ENCODE assay signal across 13 cellular contexts in genomic region chr14:75715926-75716780, GRCh38. TPM values are rescaled to one million over a fixed set of nuclear protein-coding genes. Genes with fewer than 3 reads are reported as not detected.
DNase-seq lines count a peak whose midpoint lies in the region; ATAC-seq and TF ChIP-seq lines count a peak whose summit lies in the region.
"Had no signal": no experiment of that assay in that cellular context is flagged by ENCODE, and none has a peak within 500 bp of the region (broad histone marks: within the 10 kb centered on the region; RNA-seq: fewer than 3 reads in every experiment).

No MANE protein-coding gene starts in this region.

- no peak overlapping the region for H3K27ac ChIP-seq in mammary epithelial cell (ENCODE audit: insufficient read depth, low read depth, low read length)
- H3K27ac ChIP-seq in urinary bladder (ENCODE audit: low read depth) = peak overlapping the region; percentile 67
- no peak overlapping the region for H3K27ac ChIP-seq in gastrocnemius medialis
- H3K27ac ChIP-seq in CD8-positive, alpha-beta memory T cell (ENCODE audit: low read depth, low read length) = no peak overlapping the region
- H3K27ac ChIP-seq: tibial artery had no signal

- H3K27me3 ChIP-seq in mammary epithelial cell (ENCODE audit: insufficient read depth, low read length) (no peaks in the 10 kb centered on the region), gastrocnemius medialis (no peaks in the 10 kb centered on the region)
- H3K27me3 ChIP-seq in CD8-positive, alpha-beta memory T cell (ENCODE audit: insufficient read depth, low read length, poor library complexity, severe bottlenecking) = no peaks in the 10 kb centered on the region
- H3K27me3 ChIP-seq: tibial artery had no signal

- no peaks in the 10 kb centered on the region for H3K9me3 Mint-ChIP-seq in MCF 10A (ENCODE audit: unreplicated experiment)
- no peaks in the 10 kb centered on the region for H3K9me3 Mint-ChIP-seq in CD8-positive, alpha-beta memory T cell

- H3K4me2 ChIP-seq in mammary epithelial cell (ENCODE audit: insufficient read depth, low read depth, low read length) = no peak overlapping the region

- POLR2A ChIA-PET in MCF 10A (lab: Yijun Ruan, JAX) = no interaction called here
- POLR2A ChIA-PET in CD8-positive, alpha-beta memory T cell (lab: Charles Lee) = no interaction called here

- BruUV-seq in MCF 10A (replicated peaks; lab: Mats Ljungman, UMichigan) = no TSS peak
- no TSS peak for BruUV-seq in mammary epithelial cell (replicated peaks; lab: Mats Ljungman, UMichigan)

- peaks cover 2% of the 10 kb centered on the region for H3K36me3 ChIP-seq in mammary epithelial cell (ENCODE audit: insufficient read depth, low read length)
- no peaks in the 10 kb centered on the region for H3K36me3 ChIP-seq in urinary bladder (ENCODE audit: insufficient read depth)
- no peaks in the 10 kb centered on the region for H3K36me3 ChIP-seq in gastrocnemius medialis
- H3K36me3 ChIP-seq in CD8-positive, alpha-beta memory T cell (ENCODE audit: insufficient read depth, low read length) = peaks cover 4% of the 10 kb centered on the region

- H3K4me1 ChIP-seq in mammary epithelial cell (ENCODE audit: insufficient read depth, low read length) (peaks cover 16% of the 10 kb centered on the region), urinary bladder (ENCODE audit: insufficient read depth) (no peaks in the 10 kb centered on the region), gastrocnemius medialis (peaks cover 42 to 63% of the 10 kb centered on the region in 2 donors)
- H3K4me1 ChIP-seq in CD8-positive, alpha-beta memory T cell (ENCODE audit: insufficient read depth, low read length) = no peaks in the 10 kb centered on the region

- intact Hi-C loops in MCF 10A (cut with micrococcal nuclease) (no loop called here), mammary epithelial cell (cut with micrococcal nuclease) (no loop called here), gastrocnemius medialis (cut with DNase I; ENCODE audit: low total_unique reads) (no loop called here)

- H2AFZ ChIP-seq in mammary epithelial cell (ENCODE audit: low read depth, low read length) = no peak overlapping the region

- no peak for TF ChIP-seq CTCF in MCF 10A (IDR thresholded peaks at IDR 0.05; ENCODE audit: unreplicated experiment)
- no peak for TF ChIP-seq CTCF in mammary epithelial cell (conservative IDR thresholded peaks at IDR 0.05 in 1 of 2, IDR thresholded peaks at IDR 0.05 in 1 of 2; ENCODE audit: extremely low read depth in 1 of 2, insufficient read depth in 1 of 2, low read depth in 1 of 2, low read length in 2 of 2)
- no peak for TF ChIP-seq CTCF in gastrocnemius medialis (IDR thresholded peaks at IDR 0.05 in 4 of 5, conservative IDR thresholded peaks at IDR 0.05 in 1 of 5)

- H3K4me1 Mint-ChIP-seq in MCF 10A (ENCODE audit: insufficient read depth, unreplicated experiment) = peaks cover 23% of the 10 kb centered on the region
- H3K4me1 Mint-ChIP-seq in CD8-positive, alpha-beta memory T cell = no peaks in the 10 kb centered on the region

- CTCF ChIA-PET in MCF 10A (lab: Yijun Ruan, JAX) = no interaction called here
- CTCF ChIA-PET in mammary epithelial cell (lab: Charles Lee; ENCODE audit: low non-redundant PET) = no interaction called here
- CTCF ChIA-PET in CD8-positive, alpha-beta memory T cell (lab: Charles Lee) = no interaction called here

- WGBS in mammary epithelial cell (ENCODE audit: low coverage, missing lambda C conversion rate) = 14% methylated on average over 2 of the region's 2 CpGs
- WGBS in urinary bladder = 24% methylated on average over 2 of the region's 2 CpGs

- DNase-seq in MCF 10A (ENCODE audit: unreplicated experiment) (peak; percentile 18), mammary epithelial cell (no peak), amniotic stem cell (lab: John Stamatoyannopoulos, UW) (peak; percentile 22), iPS-NIHi7 (ENCODE audit: extremely low spot score) (peak; percentile 14), gastrocnemius medialis (no peak)
- no peak for DNase-seq in CD8-positive, alpha-beta memory T cell
- DNase-seq: activated CD8-positive, alpha-beta memory T cell treated with anti-CD3 and anti-CD28 coated beads, Interleukin-2, amount 10 ng/mL, durations not matched to agents 7 days and 5 days; activated naive CD4-positive, alpha-beta T cell treated with anti-CD3 and anti-CD28 coated beads, Interleukin-2, amount 50 U/mL, for 16 hours; NCI-H345; retina; tibial artery had no signal

- no peak overlapping the region for H3K9ac ChIP-seq in mammary epithelial cell (ENCODE audit: insufficient read depth, low read length)

- dilution Hi-C loops in mammary epithelial cell (cut with HindIII; ENCODE audit: low sequenced_read_pairs) = loop anchor here (5.0 kb wide), 1 partner anchor 256 kb away; no protein-coding TSS in a partner anchor

- H3K27me3 Mint-ChIP-seq in MCF 10A (ENCODE audit: insufficient read depth, unreplicated experiment) = no peaks in the 10 kb centered on the region
- no peaks in the 10 kb centered on the region for H3K27me3 Mint-ChIP-seq in CD8-positive, alpha-beta memory T cell
- H3K27me3 Mint-ChIP-seq: activated CD8-positive, alpha-beta memory T cell treated with anti-CD3 and anti-CD28 coated beads, Interleukin-2, amount 10 ng/mL, durations not matched to agents 7 days and 5 days had no signal

- H4K20me1 ChIP-seq in mammary epithelial cell (ENCODE audit: insufficient read depth, low read length) = no peaks in the 10 kb centered on the region

- H3K4me3 ChIP-seq in mammary epithelial cell (replicated peaks in 1 of 3; ENCODE audit: insufficient read depth in 1 of 3, low read depth in 2 of 3, low read length in 3 of 3) (no peak overlapping the region), urinary bladder (ENCODE audit: low read depth, low read length) (no peak overlapping the region), gastrocnemius medialis (no peak overlapping the region)
- H3K4me3 ChIP-seq in CD8-positive, alpha-beta memory T cell (ENCODE audit: low read length) = no peak overlapping the region
- H3K4me3 ChIP-seq: tibial artery had no signal

- H3K4me3 Mint-ChIP-seq in MCF 10A (ENCODE audit: unreplicated experiment) = no peak overlapping the region
- H3K4me3 Mint-ChIP-seq in CD8-positive, alpha-beta memory T cell = no peak overlapping the region
- H3K4me3 Mint-ChIP-seq: activated CD8-positive, alpha-beta memory T cell treated with anti-CD3 and anti-CD28 coated beads, Interleukin-2, amount 10 ng/mL, durations not matched to agents 7 days and 5 days had no signal

- ATAC-seq in gastrocnemius medialis = no peak
- no peak for ATAC-seq in GM21360 (IDR thresholded peaks at IDR 0.05; ENCODE audit: unreplicated experiment)
- ATAC-seq: activated CD8-positive, alpha-beta memory T cell treated with anti-CD3 and anti-CD28 coated beads, Interleukin-2, amount 10 ng/mL, durations not matched to agents 7 days and 5 days had no signal

- H3K36me3 Mint-ChIP-seq in MCF 10A (ENCODE audit: insufficient read depth, unreplicated experiment) = peaks cover 18% of the 10 kb centered on the region
- peaks cover 2 to 48% (median 19%) of the 10 kb centered on the region in 3 donors for H3K36me3 Mint-ChIP-seq in CD8-positive, alpha-beta memory T cell

- H3K27ac Mint-ChIP-seq in MCF 10A (ENCODE audit: low read depth, unreplicated experiment) = no peak overlapping the region
- peak overlapping the region in 1 of 8 donors; percentile 6 for H3K27ac Mint-ChIP-seq in CD8-positive, alpha-beta memory T cell
- H3K27ac Mint-ChIP-seq: activated CD8-positive, alpha-beta memory T cell treated with anti-CD3 and anti-CD28 coated beads, Interleukin-2, amount 10 ng/mL, durations not matched to agents 7 days and 5 days had no signal

- no peaks in the 10 kb centered on the region for H3K79me2 ChIP-seq in mammary epithelial cell (ENCODE audit: insufficient read depth, low read length)

- no peaks in the 10 kb centered on the region for H3K9me3 ChIP-seq in mammary epithelial cell (replicated peaks; ENCODE audit: insufficient read depth, low read length)
- H3K9me3 ChIP-seq in gastrocnemius medialis = no peaks in the 10 kb centered on the region
- no peaks in the 10 kb centered on the region for H3K9me3 ChIP-seq in CD8-positive, alpha-beta memory T cell (ENCODE audit: low read length)
- H3K9me3 ChIP-seq: tibial artery had no signal

- TF ChIP-seq POLR2A in gastrocnemius medialis (IDR thresholded peaks at IDR 0.05) = no peak

- in situ Hi-C loops in mammary epithelial cell (cut with MboI; ENCODE audit: low sequenced_read_pairs in 2 of 2) (loop anchor here in 1 of 2 donors (25.0 kb wide), 1 partner anchor 646 kb away; no protein-coding TSS in a partner anchor), gastrocnemius medialis (cut with MboI; ENCODE audit: low sequenced_read_pairs in 4 of 4) (loop anchor here in 1 of 4 donors (25.0 kb wide), 1 partner anchor 671 kb away; the partner anchor contains the start of gene ESRRB)

RNA-seq across cellular contexts. Expression of gene TTLL5, which starts 55.1 kb away (rescaled TPM):
- 29.0 and 31.7 TPM in 2 replicates for total RNA-seq in MCF 10A (2022)
- 10 to 100 TPM; 22.2 to 37.0 TPM for total RNA-seq in mammary epithelial cell
- polyA plus RNA-seq in mammary epithelial cell = 12.2 TPM
- polyA minus RNA-seq in mammary epithelial cell = 137 TPM
- total RNA-seq in urinary bladder = 46.4 TPM
- polyA plus RNA-seq in urinary bladder = 16.1 TPM
- total RNA-seq in gastrocnemius medialis = 10 to 100 TPM in 3 of 4 donors, 1 to 10 TPM in 1; 9.1 to 36.0 (median 16.4) TPM
- 10 to 100 TPM; 33.7 to 35.1 TPM for total RNA-seq in CD8-positive, alpha-beta memory T cell
- 12.5 TPM for polyA plus RNA-seq in CD8-positive, alpha-beta memory T cell

RNA-seq across cellular contexts. Expression of gene ERG28, which starts 55.5 kb away (rescaled TPM):
- 10.4 and 11.1 TPM in 2 replicates for total RNA-seq in MCF 10A (2022)
- total RNA-seq in mammary epithelial cell = 10 to 100 TPM in 1 of 2 donors, 1 to 10 TPM in 1; 9.5 to 26.9 TPM
- polyA plus RNA-seq in mammary epithelial cell = 48.3 TPM
- 47.4 TPM for polyA minus RNA-seq in mammary epithelial cell
- 6.7 TPM for total RNA-seq in urinary bladder
- 14.4 TPM for polyA plus RNA-seq in urinary bladder
- 1 to 10 TPM; 3.7 to 6.4 (median 4.7) TPM for total RNA-seq in gastrocnemius medialis
- total RNA-seq in CD8-positive, alpha-beta memory T cell = 10 to 100 TPM; 18.5 to 18.8 TPM
- 31.4 TPM for polyA plus RNA-seq in CD8-positive, alpha-beta memory T cell

Comparison
In these comparisons a context has a peak if more than half of its experiments do, and no peak if none do; other contexts are left out.
1. DNase-seq: peak in MCF 10A (single experiment), amniotic stem cell (single experiment) and iPS-NIHi7 (single experiment); none in mammary epithelial cell (single experiment), gastrocnemius medialis (0 of 2) and CD8-positive, alpha-beta memory T cell (0 of 5).